14 cellular contexts compared by ENCODE assay signal in genomic region chr2:33437297-33437696, GRCh38. TPM values are rescaled to one million over a fixed set of nuclear protein-coding genes. Genes with fewer than 3 reads are reported as not detected.
A peak's percentile ranks its signal among the peaks of the same experiment; 100 is the strongest.
DNase-seq lines count a peak whose midpoint lies in the region; ATAC-seq, FAIRE-seq and TF ChIP-seq lines count a peak whose summit lies in the region.
"Had no signal": no experiment of that assay in that cellular context is flagged by ENCODE, and none has a peak within 500 bp of the region (broad histone marks: within the 10 kb centered on the region; RNA-seq: fewer than 3 reads in every experiment).

No MANE protein-coding gene starts in this region.

- no peaks in the 10 kb centered on the region for H3K9me2 ChIP-seq in hepatocyte (replicated peaks; ENCODE audit: insufficient read depth)

- H3K9me3 ChIP-seq in right lobe of liver, result no peaks in the 10 kb centered on the region
- no peaks in the 10 kb centered on the region for H3K9me3 ChIP-seq in HepG2 (ENCODE audit: low read length)
- H3K9me3 ChIP-seq in astrocyte (ENCODE audit: insufficient read depth, low read depth, low read length), result no peaks in the 10 kb centered on the region
- H3K9me3 ChIP-seq in keratinocyte (ENCODE audit: control insufficient read depth, low read depth, low read length), result no peaks in the 10 kb centered on the region
- H3K9me3 ChIP-seq in hepatocyte (ENCODE audit: low read depth), result no peaks in the 10 kb centered on the region
- H3K9me3 ChIP-seq: mucosa of descending colon had no signal

- no peak for DNase-seq in right lobe of liver
- no peak for DNase-seq in HepG2 (ENCODE audit: low spot score)
- peak; percentile 99 for DNase-seq in astrocyte (ENCODE audit: low read depth)
- DNase-seq in keratinocyte (ENCODE audit: low read depth, low spot score), result no peak
- peak; percentile 13 for DNase-seq in urothelium cell line (ENCODE audit: low spot score)
- DNase-seq in NCI-H1417 (lab: John Stamatoyannopoulos, UW), result no peak
- DNase-seq in hepatocyte (ENCODE audit: low spot score), result no peak
- DNase-seq: activated CD4-positive, alpha-beta T cell treated with anti-CD3 and anti-CD28 coated beads, Interleukin-2, amount 10 ng/mL, durations not matched to agents 24 days and 14 days; activated naive CD8-positive, alpha-beta T cell treated with anti-CD3 and anti-CD28 coated beads for 36 hours; mucosa of descending colon; SIG-M5; small intestine had no signal

- peak overlapping the region in 1 of 3 donors; percentile 22 for H3K27ac ChIP-seq in right lobe of liver
- H3K27ac ChIP-seq in HepG2 (ENCODE audit: extremely low read length, insufficient read depth, low read length), result no peak overlapping the region
- peak overlapping the region; percentile 30 for H3K27ac ChIP-seq in astrocyte (ENCODE audit: low read depth, low read length)
- no peak overlapping the region for H3K27ac ChIP-seq in keratinocyte (ENCODE audit: control insufficient read depth, insufficient read depth, low read length)
- no peak overlapping the region for H3K27ac ChIP-seq in hepatocyte

- H3K4me2 ChIP-seq in HepG2 (ENCODE audit: low read depth, low read length), result no peak overlapping the region
- H3K4me2 ChIP-seq in astrocyte (ENCODE audit: low read length), result peak overlapping the region; percentile 45
- H3K4me2 ChIP-seq in keratinocyte (ENCODE audit: control insufficient read depth, extremely low read depth, insufficient read depth, low read depth, low read length), result no peak overlapping the region
- H3K4me2 ChIP-seq in hepatocyte, result no peak overlapping the region

- H3K9ac ChIP-seq in HepG2 (ENCODE audit: insufficient read depth, low read depth, low read length) (no peak overlapping the region), astrocyte (ENCODE audit: low read length) (no peak overlapping the region), keratinocyte (ENCODE audit: control insufficient read depth, extremely low read depth, insufficient read depth, low read length) (no peak overlapping the region)

- H3K27ac Mint-ChIP-seq in astrocyte (ENCODE audit: unreplicated experiment), result no peak overlapping the region
- H3K27ac Mint-ChIP-seq: activated CD4-positive, alpha-beta T cell treated with anti-CD3 and anti-CD28 coated beads, Interleukin-2, amount 10 ng/mL, durations not matched to agents 24 days and 14 days; activated naive CD8-positive, alpha-beta T cell treated with anti-CD3 and anti-CD28 coated beads for 36 hours; IgD-negative memory B cell had no signal

- in situ Hi-C loops in HepG2 (cut with HindIII; ENCODE audit: extremely low pct_ligation_motif_present, low pct_unique_long_range_greater_than_20kb), result no loop called here

- peak in 3 of 4 donors; percentile 12 to 59 (median 38) for ATAC-seq in right lobe of liver
- no peak for ATAC-seq in HepG2
- no peak for ATAC-seq in GM18907 (IDR thresholded peaks at IDR 0.05; ENCODE audit: unreplicated experiment)
- ATAC-seq: mucosa of descending colon had no signal

- CTCF ChIA-PET in HepG2 (lab: Yijun Ruan, JAX; ENCODE audit: low intra/inter-chr PET ratio, low total read pairs), result no interaction called here

- H3K4me1 Mint-ChIP-seq in astrocyte (ENCODE audit: low read depth, unreplicated experiment), result peaks cover 10% of the 10 kb centered on the region
- H3K4me1 Mint-ChIP-seq: activated CD4-positive, alpha-beta T cell treated with anti-CD3 and anti-CD28 coated beads, Interleukin-2, amount 10 ng/mL, durations not matched to agents 24 days and 14 days; activated naive CD8-positive, alpha-beta T cell treated with anti-CD3 and anti-CD28 coated beads for 36 hours had no signal

- H2AFZ ChIP-seq in HepG2 (ENCODE audit: low read length) (no peak overlapping the region), astrocyte (ENCODE audit: low read depth, low read length) (no peak overlapping the region), keratinocyte (ENCODE audit: control insufficient read depth, low read length) (peak overlapping the region; percentile 8), hepatocyte (no peak overlapping the region)

- no peak for FAIRE-seq in HepG2 (lab: Jason Lieb, UNC)
- FAIRE-seq in astrocyte (lab: Jason Lieb, UNC), result peak; percentile 97
- FAIRE-seq in keratinocyte (lab: Jason Lieb, UNC), result peak; percentile 52
- no peak for FAIRE-seq in urothelium cell line (lab: Jason Lieb, UNC)

- TF ChIP-seq CTCF in right lobe of liver (IDR thresholded peaks at IDR 0.05) (no peak), HepG2 (CRISPR knock-in tag; IDR thresholded peaks at IDR 0.05) (no peak), astrocyte (IDR thresholded peaks at IDR 0.05; ENCODE audit: insufficient read depth, low read depth, low read length) (no peak), keratinocyte (optimal IDR thresholded peaks at IDR 0.05 in 1 of 3, IDR thresholded peaks at IDR 0.05 in 1 of 3, conservative IDR thresholded peaks at IDR 0.05 in 1 of 3; ENCODE audit: extremely low read depth in 1 of 3, insufficient read depth in 2 of 3, low read length in 3 of 3) (no peak), hepatocyte (IDR thresholded peaks at IDR 0.05; ENCODE audit: poor library complexity) (no peak)

- H3K4me3 Mint-ChIP-seq in astrocyte (ENCODE audit: unreplicated experiment), result no peak overlapping the region
- H3K4me3 Mint-ChIP-seq: activated CD4-positive, alpha-beta T cell treated with anti-CD3 and anti-CD28 coated beads, Interleukin-2, amount 10 ng/mL, durations not matched to agents 24 days and 14 days; activated naive CD8-positive, alpha-beta T cell treated with anti-CD3 and anti-CD28 coated beads for 36 hours; IgD-negative memory B cell had no signal

- H3K36me3 Mint-ChIP-seq in astrocyte (ENCODE audit: low read depth, unreplicated experiment), result no peaks in the 10 kb centered on the region
- H3K36me3 Mint-ChIP-seq: activated naive CD8-positive, alpha-beta T cell treated with anti-CD3 and anti-CD28 coated beads for 36 hours; IgD-negative memory B cell had no signal

- 64% methylated on average over 4 of the region's 4 CpGs for WGBS in right lobe of liver (ENCODE audit: insufficient coverage, low coverage, low lambda C conversion rate, missing lambda C conversion rate)
- 19% methylated on average over 4 of the region's 4 CpGs for WGBS in HepG2 (ENCODE audit: low lambda C conversion rate)
- WGBS in hepatocyte (ENCODE audit: low lambda C conversion rate, missing lambda C conversion rate), result 65% methylated on average over 4 of the region's 4 CpGs

- no peaks in the 10 kb centered on the region for H3K27me3 ChIP-seq in right lobe of liver
- H3K27me3 ChIP-seq in HepG2 (ENCODE audit: control insufficient read depth in 1 of 2, insufficient read depth in 2 of 2, low read length in 2 of 2), result peaks cover 0 to 5% of the 10 kb centered on the region in 2 experiments; a peak in 1 of 5 replicates
- H3K27me3 ChIP-seq in astrocyte (ENCODE audit: insufficient read depth, low read length), result no peaks in the 10 kb centered on the region
- H3K27me3 ChIP-seq in keratinocyte (ENCODE audit: control insufficient read depth, extremely low read depth, insufficient read depth, low read length), result no peaks in the 10 kb centered on the region
- H3K27me3 ChIP-seq in hepatocyte, result no peaks in the 10 kb centered on the region

- intact Hi-C loops in right lobe of liver (cut with DNase I), result no loop called here
- intact Hi-C loops in HepG2 (cut with micrococcal nuclease; ENCODE audit: unreplicated experiment), result no loop called here

- POLR2A ChIA-PET in HepG2 (lab: Yijun Ruan, JAX), result no interaction called here

- TF ChIP-seq RAD21 in HepG2 (CRISPR knock-in tag; IDR thresholded peaks at IDR 0.05), result no peak

- no peaks in the 10 kb centered on the region for H3K27me3 Mint-ChIP-seq in astrocyte (ENCODE audit: low read depth, unreplicated experiment)

- H3K4me1 ChIP-seq in right lobe of liver (no peaks in the 10 kb centered on the region), HepG2 (ENCODE audit: insufficient read depth, low read length) (no peaks in the 10 kb centered on the region), astrocyte (ENCODE audit: insufficient read depth, low read length) (peaks cover 12% of the 10 kb centered on the region), keratinocyte (ENCODE audit: control insufficient read depth, extremely low read depth, insufficient read depth, low read length) (peaks cover 4% of the 10 kb centered on the region), hepatocyte (ENCODE audit: insufficient read depth) (no peaks in the 10 kb centered on the region)

- no peaks in the 10 kb centered on the region for H3K9me1 ChIP-seq in keratinocyte (ENCODE audit: control insufficient read depth, extremely low read depth, insufficient read depth, low read length)

- H3K4me3 ChIP-seq in right lobe of liver, result peak overlapping the region in 1 of 3 donors; percentile 16
- no peak overlapping the region for H3K4me3 ChIP-seq in HepG2 (replicated peaks in 1 of 3; ENCODE audit: insufficient read depth in 1 of 3, low read depth in 2 of 3, low read length in 3 of 3)
- H3K4me3 ChIP-seq in astrocyte (ENCODE audit: insufficient read depth, low read depth, low read length), result no peak overlapping the region
- H3K4me3 ChIP-seq in keratinocyte (ENCODE audit: control insufficient read depth in 2 of 3, extremely low read depth in 1 of 3, insufficient read depth in 2 of 3, low read depth in 1 of 3, low read length in 3 of 3), result no peak overlapping the region
- no peak overlapping the region for H3K4me3 ChIP-seq in hepatocyte
- H3K4me3 ChIP-seq: mucosa of descending colon had no signal

- TF ChIP-seq EP300 in HepG2 (IDR thresholded peaks at IDR 0.05; ENCODE audit: low read depth in 2 of 2, low read length in 2 of 2) (no peak), HepG2 (CRISPR knock-in tag; IDR thresholded peaks at IDR 0.05; ENCODE audit: borderline replicate concordance) (no peak)

- no peaks in the 10 kb centered on the region for H3K79me2 ChIP-seq in HepG2 (ENCODE audit: insufficient read depth, low read length)
- H3K79me2 ChIP-seq in astrocyte (ENCODE audit: insufficient read depth, low read length), result no peaks in the 10 kb centered on the region
- H3K79me2 ChIP-seq in keratinocyte (ENCODE audit: control insufficient read depth, insufficient read depth, low read length), result no peaks in the 10 kb centered on the region
- no peaks in the 10 kb centered on the region for H3K79me2 ChIP-seq in hepatocyte

- no TSS peak for BruUV-seq in HepG2 (replicated peaks; lab: Mats Ljungman, UMichigan)

- TF ChIP-seq POLR2A in right lobe of liver (IDR thresholded peaks at IDR 0.05), result no peak
- no peak for TF ChIP-seq POLR2A in HepG2 (IDR thresholded peaks at IDR 0.05; ENCODE audit: insufficient read depth in 1 of 2, low read depth in 2 of 2, low read length in 2 of 2)

- H3K36me3 ChIP-seq in right lobe of liver, result no peaks in the 10 kb centered on the region
- H3K36me3 ChIP-seq in HepG2 (replicated peaks in 1 of 2; ENCODE audit: control insufficient read depth in 1 of 2, insufficient read depth in 2 of 2, low read length in 2 of 2), result no peaks in the 10 kb centered on the region
- H3K36me3 ChIP-seq in astrocyte (ENCODE audit: insufficient read depth, low read length), result no peaks in the 10 kb centered on the region
- H3K36me3 ChIP-seq in keratinocyte (ENCODE audit: control insufficient read depth in 2 of 2, extremely low read depth in 1 of 2, insufficient read depth in 2 of 2, low read length in 2 of 2), result no peaks in the 10 kb centered on the region
- no peaks in the 10 kb centered on the region for H3K36me3 ChIP-seq in hepatocyte (replicated peaks; ENCODE audit: insufficient read depth, low read depth)

- dilution Hi-C loops in keratinocyte (cut with MboI; ENCODE audit: extremely low pct_ligation_motif_present, low sequenced_read_pairs), result no loop called here

- H4K20me1 ChIP-seq in HepG2 (ENCODE audit: insufficient read depth, low read length) (no peaks in the 10 kb centered on the region), astrocyte (ENCODE audit: insufficient read depth, low read length) (no peaks in the 10 kb centered on the region), keratinocyte (ENCODE audit: control insufficient read depth, extremely low read depth, insufficient read depth, low read length) (no peaks in the 10 kb centered on the region), hepatocyte (ENCODE audit: insufficient read depth, poor library complexity, severe bottlenecking) (no peaks in the 10 kb centered on the region)

- peaks cover 2% of the 10 kb centered on the region for H3K9me3 Mint-ChIP-seq in astrocyte (ENCODE audit: unreplicated experiment)
- H3K9me3 Mint-ChIP-seq: activated CD4-positive, alpha-beta T cell treated with anti-CD3 and anti-CD28 coated beads, Interleukin-2, amount 10 ng/mL, durations not matched to agents 24 days and 14 days; activated naive CD8-positive, alpha-beta T cell treated with anti-CD3 and anti-CD28 coated beads for 36 hours had no signal

RNA-seq across cellular contexts. Expression of gene RASGRP3, which starts 39.2 kb away (rescaled TPM):
- 10 to 100 TPM in 1 of 6 experiments, 1 to 10 TPM in 5; 3.0 to 11.5 (median 5.0) TPM for total RNA-seq in right lobe of liver
- not detected in 2 replicates for total RNA-seq in HepG2 (2016; rRNA removed; fragmentation: Illumina TruSeq; extraction: Trizol)
- not detected in 2 replicates for total RNA-seq in HepG2 (2016; cell fraction: cytosol; rRNA removed; fragmentation: Illumina TruSeq; extraction: Trizol; ENCODE audit: low read depth)
- total RNA-seq in HepG2 (2016; cell fraction: insoluble cytoplasmic fraction; rRNA removed; fragmentation: Illumina TruSeq; extraction: Trizol), result 0.02 TPM in 1 of 2 replicates, not detected in the other
- total RNA-seq in HepG2 (2016; cell fraction: membrane; rRNA removed; fragmentation: Illumina TruSeq; extraction: Trizol), result not detected in 2 replicates
- total RNA-seq in HepG2 (2016; cell fraction: nucleus; rRNA removed; fragmentation: Illumina TruSeq; extraction: Trizol), result not detected in 2 replicates
- 0.01 and 0.27 TPM in 2 replicates for polyA plus RNA-seq in HepG2 (2011; rRNA removed)
- 0.08 TPM in 1 of 2 replicates, not detected in the other for polyA plus RNA-seq in HepG2 (2011; cell fraction: cytosol; rRNA removed)
- polyA plus RNA-seq in HepG2 (2011; cell fraction: nucleus; rRNA removed), result not detected in 2 replicates
- not detected in 2 replicates for polyA plus RNA-seq in HepG2 (2012)
- polyA plus RNA-seq in HepG2 (2016; cell fraction: cytosol; fragmentation: Illumina TruSeq; extraction: Trizol; ENCODE audit: low read depth), result not detected in 2 replicates
- polyA plus RNA-seq in HepG2 (2016; cell fraction: insoluble cytoplasmic fraction; fragmentation: Illumina TruSeq; extraction: Trizol; ENCODE audit: low read depth), result not detected in 2 replicates
- not detected in 2 replicates for polyA plus RNA-seq in HepG2 (2016; cell fraction: membrane; fragmentation: Illumina TruSeq; extraction: Trizol; ENCODE audit: low read depth)
- polyA plus RNA-seq in HepG2 (2016; cell fraction: nucleus; fragmentation: Illumina TruSeq; extraction: Trizol; ENCODE audit: insufficient read depth, low read depth), result not detected in 2 replicates
- polyA minus RNA-seq in HepG2 (2011; rRNA and poly(A)+ RNA removed; ENCODE audit: low replicate concordance), result not detected in 2 replicates
- polyA minus RNA-seq in HepG2 (2011; cell fraction: cytosol; rRNA and poly(A)+ RNA removed), result not detected in 2 replicates
- not detected in 2 replicates for polyA minus RNA-seq in HepG2 (2011; cell fraction: nucleus; rRNA and poly(A)+ RNA removed)
- total RNA-seq in astrocyte, result 2.0 and 2.8 TPM in 2 replicates
- polyA plus RNA-seq in keratinocyte, result 0.44 to 0.97 TPM (median 0.56 TPM) in 3 replicates
- not detected for polyA plus RNA-seq in keratinocyte (2011; ENCODE audit: low read depth)
- 0.25 and 0.91 TPM in 2 replicates for polyA plus RNA-seq in keratinocyte (2011; cell fraction: cytosol; rRNA removed)
- polyA plus RNA-seq in keratinocyte (2011; cell fraction: nucleus; rRNA removed), result 0.78 and 1.6 TPM in 2 replicates
- 0.20 and 0.42 TPM in 2 replicates for polyA plus RNA-seq in keratinocyte (2012; ENCODE audit: low replicate concordance)
- 0.73 to 4.9 TPM (median 2.3 TPM) in 3 replicates for polyA minus RNA-seq in keratinocyte
- polyA minus RNA-seq in keratinocyte (2011; cell fraction: cytosol; rRNA and poly(A)+ RNA removed), result not detected
- 0.39 TPM in 1 of 2 replicates, not detected in the other for polyA minus RNA-seq in keratinocyte (2011; cell fraction: nucleus; rRNA and poly(A)+ RNA removed)
- total RNA-seq in hepatocyte, result 5.9 and 8.6 TPM in 2 replicates
- 1.7 TPM in 2 replicates for polyA plus RNA-seq in hepatocyte

Comparison
In these comparisons a context has a peak if more than half of its experiments do, and no peak if none do; other contexts are left out.
1. ATAC-seq: peak in right lobe of liver (3 of 4); none in HepG2 (single experiment) and GM18907 (single experiment).
2. DNase-seq: peak in astrocyte (single experiment) and urothelium cell line (single experiment); none in right lobe of liver (0 of 3), HepG2 (single experiment), keratinocyte (single experiment), NCI-H1417 (0 of 3) and hepatocyte (single experiment).